11 cellular contexts compared by ENCODE assay signal in the genomic region with DNA sequence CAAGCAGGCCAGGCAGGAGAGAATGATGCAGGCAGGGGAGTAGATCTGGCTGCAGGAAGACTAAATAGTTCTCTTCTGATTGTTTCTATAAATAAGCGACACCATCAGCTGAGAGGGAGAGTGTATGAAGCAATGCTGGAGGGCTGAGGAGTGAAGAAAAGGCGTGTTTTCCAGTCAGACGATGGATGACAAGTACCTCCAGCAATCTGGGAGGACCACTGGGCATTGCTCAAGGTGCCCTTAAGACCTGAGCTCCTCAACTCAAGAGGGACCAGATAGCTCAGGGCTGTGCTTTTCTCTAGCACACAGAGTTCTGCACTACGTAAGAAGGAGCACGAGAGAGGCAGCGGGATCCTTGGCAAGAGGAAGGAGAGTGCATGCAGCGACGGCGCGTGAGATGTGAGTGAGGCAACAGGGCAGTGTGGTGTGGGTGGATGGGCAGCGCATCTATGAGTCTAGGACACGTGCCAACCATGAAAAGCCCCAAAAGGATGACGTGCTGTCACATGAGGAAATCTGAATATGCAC. TPM values are rescaled to one million over a fixed set of nuclear protein-coding genes. Genes with fewer than 3 reads are reported as not detected.
A peak's percentile ranks its signal among the peaks of the same experiment; 100 is the strongest.
DNase-seq lines count a peak whose midpoint lies in the region; ATAC-seq and TF ChIP-seq lines count a peak whose summit lies in the region.
"Had no signal": no experiment of that assay in that cellular context is flagged by ENCODE, and none has a peak within 500 bp of the region (broad histone marks: within the 10 kb centered on the region; RNA-seq: fewer than 3 reads in every experiment).

No MANE protein-coding gene starts in this region.

- ATAC-seq in omental fat pad (ENCODE audit: low FRiP score) (peak; percentile 63), GM18870 (IDR thresholded peaks at IDR 0.05; ENCODE audit: unreplicated experiment) (no peak)
- no peak for ATAC-seq in activated CD4-positive, CD25-positive, alpha-beta regulatory T cell treated with anti-CD3 and anti-CD28 coated beads, Interleukin-2, amount 50 U/mL, for 24 hours

- H3K4me3 ChIP-seq in Peyer's patch: no peak overlapping the region
- H3K4me3 ChIP-seq: smooth muscle cell had no signal

- H3K27ac ChIP-seq in Peyer's patch: peak overlapping the region in 1 of 4 donors; percentile 39

- DNase-seq in C1 segment of cervical spinal cord (lab: John Stamatoyannopoulos, UW): peak in 11 of 14 donors; percentile 9 to 64 (median 49)
- DNase-seq in Peyer's patch: peak in 2 of 3 donors; percentile 31 to 70
- DNase-seq in fibroblast of the conjunctiva (ENCODE audit: low read depth): peak; percentile 56
- DNase-seq in omental fat pad (ENCODE audit: low spot score): peak; percentile 38
- no peak for DNase-seq in NCI-H2196 (lab: John Stamatoyannopoulos, UW; ENCODE audit: unreplicated experiment)
- no peak for DNase-seq in NCI-H2081 treated with DMSO at 0.1 percent for 48 hours (lab: John Stamatoyannopoulos, UW)
- DNase-seq: activated naive CD4-positive, alpha-beta T cell treated with anti-CD3 and anti-CD28 coated beads, Interleukin-2, amount 10 ng/mL, durations not matched to agents 7 days and 5 days had no signal

- no peaks in the 10 kb centered on the region for H3K27me3 ChIP-seq in Peyer's patch

- TF ChIP-seq CTCF in Peyer's patch (IDR thresholded peaks at IDR 0.05) (no peak), omental fat pad (IDR thresholded peaks at IDR 0.05) (no peak)

- peaks cover 0 to 27% (median 0%) of the 10 kb centered on the region in 3 donors for H3K36me3 ChIP-seq in Peyer's patch

- no peaks in the 10 kb centered on the region for H3K4me1 ChIP-seq in Peyer's patch

- TF ChIP-seq POLR2A in Peyer's patch (IDR thresholded peaks at IDR 0.05): no peak

- H3K9me3 ChIP-seq in Peyer's patch: no peaks in the 10 kb centered on the region

RNA-seq across cellular contexts. Expression of gene PABPC4, which starts 36.0 kb away (rescaled TPM):
- total RNA-seq in Peyer's patch: 100 to 1,000 TPM; 110 to 177 (median 141) TPM
- total RNA-seq in omental fat pad: 100 to 1,000 TPM; 142 to 379 (median 186) TPM

RNA-seq across cellular contexts. Expression of gene BMP8A, which starts 49.1 kb away (rescaled TPM):
- total RNA-seq in Peyer's patch (10 to 100 TPM in 1 of 4 donors, 1 to 10 TPM in 2, not detected in 1; 1.2 to 18.0 (median 3.6) TPM), omental fat pad (1 to 10 TPM in 1 of 4 donors, not detected in 3; 2.0 TPM)
- total RNA-seq: T-helper 2 cell treated with Interferon-gamma antibody and Interleukin-4, amounts not matched to agents 100 ng/mL and 5 ng/mL, for 36 hours had no signal

Comparison
In these comparisons a context has a peak if more than half of its experiments do, and no peak if none do; other contexts are left out.
1. DNase-seq: peak in C1 segment of cervical spinal cord (11 of 14), Peyer's patch (2 of 3), fibroblast of the conjunctiva (single experiment) and omental fat pad (single experiment); none in NCI-H2196 (single experiment) and NCI-H2081 treated with DMSO at 0.1 percent for 48 hours (single experiment).